9 cellular contexts compared by ENCODE assay signal in the genomic region with DNA sequence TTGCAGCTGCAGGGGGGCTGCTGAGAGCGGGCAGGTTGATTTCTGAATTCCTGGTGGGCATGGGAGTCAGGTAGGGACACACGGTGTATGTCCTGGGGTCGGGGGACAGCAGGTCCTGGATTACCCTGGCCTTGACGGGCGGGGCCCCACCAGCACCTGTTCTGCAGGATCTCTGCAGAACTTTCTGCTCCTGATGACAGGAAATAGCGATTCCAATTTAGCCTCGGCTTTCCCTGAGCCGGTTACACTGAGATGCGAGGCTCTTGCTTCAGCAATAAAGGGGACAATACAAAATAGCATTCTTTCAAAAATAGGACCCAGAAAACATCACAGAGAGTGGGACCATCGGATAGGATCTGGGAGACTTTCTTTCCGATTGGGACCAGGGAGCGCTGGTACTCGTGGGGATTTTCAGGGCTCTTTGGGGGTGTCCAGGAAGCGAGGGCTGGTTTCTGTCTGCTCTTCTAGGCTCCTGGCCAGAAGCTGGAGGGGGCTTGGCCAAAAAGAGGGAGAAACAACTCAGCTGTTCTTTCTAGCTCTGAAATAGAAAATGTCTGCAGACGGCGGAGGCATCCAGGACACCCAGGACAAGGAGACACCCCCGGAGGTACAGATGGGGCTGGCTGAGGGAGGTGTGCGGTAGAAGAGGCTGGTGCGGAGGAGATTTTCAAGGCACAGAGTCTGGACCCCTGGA. TPM values are rescaled to one million over a fixed set of nuclear protein-coding genes. Genes with fewer than 3 reads are reported as not detected.
DNase-seq lines count a peak whose midpoint lies in the region; ATAC-seq, FAIRE-seq and TF ChIP-seq lines count a peak whose summit lies in the region.
"Had no signal": no experiment of that assay in that cellular context is flagged by ENCODE, and none has a peak within 500 bp of the region (broad histone marks: within the 10 kb centered on the region; RNA-seq: fewer than 3 reads in every experiment).

No MANE protein-coding gene starts in this region.

- peak overlapping the region; percentile 81 for H4K5ac ChIP-seq in H1 (ENCODE audit: insufficient read length, low read depth, low read length)

- POLR2A ChIA-PET in H1 (lab: Charles Lee; ENCODE audit: partially characterized antibody), result interaction anchor here (1.0 to 12.1 kb wide), 8 partner anchors 7 to 47 kb away, joined by 3 to 169 read pairs (median 9); a partner anchor contains a TSS

- no peak overlapping the region for H2AFZ ChIP-seq in H1 (ENCODE audit: low read length)

- H3K4me3 ChIP-seq in H1 (ENCODE audit: extremely low read depth in 1 of 4, insufficient read depth in 2 of 4, low read depth in 3 of 4, low read length in 4 of 4) (peak overlapping the region; percentile 85 to 93 (median 92)), lung (peak overlapping the region; percentile 82), transverse colon (peak overlapping the region; percentile 65 to 83 (median 72))

- CTCF ChIA-PET in H1 (lab: Charles Lee; ENCODE audit: partially characterized antibody), result interaction anchor here (0.6 to 36.8 kb wide), 10 partner anchors 8 to 94 kb away, joined by 3 to 619 read pairs (median 14); a partner anchor contains a TSS

- DNase-seq in NCI-H69 (lab: John Stamatoyannopoulos, UW) (peak; percentile 47), H1 (ENCODE audit: low read depth in 1 of 2, low spot score in 2 of 2) (no peak), lung (ENCODE audit: low spot score) (no peak), transverse colon (no peak), NCI-H1694 (lab: John Stamatoyannopoulos, UW) (no peak), GM20000 (ENCODE audit: low spot score) (no peak)
- DNase-seq in activated CD8-positive, alpha-beta memory T cell treated with anti-CD3 and anti-CD28 coated beads, Interleukin-2, amount 50 U/mL, for 48 hours, result no peak
- DNase-seq: activated CD4-positive, CD25-positive, alpha-beta regulatory T cell treated with anti-CD3 and anti-CD28 coated beads, Interleukin-2, amount 50 U/mL, for 72 hours had no signal

- peaks cover 0 to 17% of the 10 kb centered on the region in 2 experiments; a peak in 2 of 4 replicates for H3K79me2 ChIP-seq in H1 (ENCODE audit: control insufficient read depth in 1 of 2, insufficient read depth in 2 of 2, low read length in 2 of 2)

- peak overlapping the region; percentile 92 for H4K8ac ChIP-seq in H1 (ENCODE audit: extremely low read depth, insufficient read depth, low read length)

- H3K23ac ChIP-seq in H1 (ENCODE audit: insufficient read length), result no peak overlapping the region

- TF ChIP-seq POLR2A in H1 (IDR thresholded peaks at IDR 0.05; ENCODE audit: control extremely low read depth in 1 of 2, low read depth in 2 of 2, low read length in 2 of 2), result no peak
- no peak for TF ChIP-seq POLR2A in transverse colon (IDR thresholded peaks at IDR 0.05)

- peaks cover 0 to 11% (median 9%) of the 10 kb centered on the region in 4 experiments; a peak in 7 of 8 replicates for H3K36me3 ChIP-seq in H1 (ENCODE audit: control insufficient read depth in 2 of 4, insufficient read depth in 4 of 4, low read length in 3 of 4)
- H3K36me3 ChIP-seq in lung (ENCODE audit: control insufficient read depth in 2 of 2, insufficient read depth in 2 of 2, low read length in 2 of 2), result peaks cover 0 to 11% of the 10 kb centered on the region in 2 donors
- no peaks in the 10 kb centered on the region for H3K36me3 ChIP-seq in transverse colon

- peak overlapping the region; percentile 79 to 93 for H3K4me2 ChIP-seq in H1 (ENCODE audit: insufficient read depth in 1 of 2, low read depth in 2 of 2, low read length in 2 of 2)

- no peak overlapping the region for H2BK20ac ChIP-seq in H1 (ENCODE audit: low read length)

- peak overlapping the region; percentile 93; the same call in 1 of the 2 replicates for H2BK5ac ChIP-seq in H1 (ENCODE audit: low read depth, low read length)

- no peak overlapping the region; the same call in none of the 2 replicates for H3K18ac ChIP-seq in H1 (ENCODE audit: extremely low read depth, low read length)

- no peak overlapping the region for H3K14ac ChIP-seq in H1 (ENCODE audit: insufficient read length)

- peak overlapping the region; percentile 82 for H3K4ac ChIP-seq in H1 (replicated peaks; ENCODE audit: insufficient read length, low read depth, low read length)

- H3K23me2 ChIP-seq in H1 (ENCODE audit: low read depth, low read length), result peaks cover 8% of the 10 kb centered on the region

- 0 out of 2 replicates have a peak overlapping the region, but pooled peaks have one; percentile 88 for H2BK15ac ChIP-seq in H1 (ENCODE audit: low read length)

- peaks cover 6% of the 10 kb centered on the region; the same call in 1 of the 2 replicates for H3K79me1 ChIP-seq in H1 (ENCODE audit: low read depth, low read length)

- WGBS in H1 (ENCODE audit: extremely low coverage in 1 of 2, insufficient coverage in 1 of 2, insufficient read length in 1 of 2, insufficient replicate concordance in 2 of 2, low coverage in 1 of 2, low lambda C conversion rate in 2 of 2, missing lambda C conversion rate in 1 of 2), 2 experiments, result 53% methylated on average over 19 of the region's 19 CpGs; no CpG with 5 or more reads in 1 of the 2 experiments
- 20 to 39% methylated on average over 19 of the region's 19 CpGs for WGBS in lung, 2 donors
- 24 to 45% methylated on average over 2 to 19 of the region's 19 CpGs for WGBS in transverse colon (ENCODE audit: low coverage in 1 of 2), 2 donors

- no peak for ATAC-seq in lung (ENCODE audit: insufficient read depth, low FRiP score)

- H4K20me1 ChIP-seq in H1 (replicated peaks in 1 of 2; ENCODE audit: control insufficient read depth in 1 of 2, insufficient read depth in 2 of 2, low read length in 2 of 2), result peaks cover 0 to 4% of the 10 kb centered on the region in 2 experiments

- TF ChIP-seq RAD21 in H1 (IDR thresholded peaks at IDR 0.05 in 1 of 2, conservative IDR thresholded peaks at IDR 0.05 in 1 of 2; ENCODE audit: low read depth in 2 of 2, low read length in 2 of 2), result no peak

- no peaks in the 10 kb centered on the region for H3K9me3 ChIP-seq in H1 (ENCODE audit: insufficient read depth in 2 of 2, low read depth in 1 of 2, low read length in 1 of 2)
- no peaks in the 10 kb centered on the region for H3K9me3 ChIP-seq in lung (ENCODE audit: control insufficient read depth in 2 of 2, insufficient read depth in 1 of 2, low read length in 1 of 2)
- H3K9me3 ChIP-seq in transverse colon, result no peaks in the 10 kb centered on the region

- no peaks in the 10 kb centered on the region for H3K27me3 ChIP-seq in H1 (replicated peaks in 1 of 4; ENCODE audit: control insufficient read depth in 3 of 4, extremely low read depth in 1 of 4, insufficient read depth in 3 of 4, low read length in 3 of 4)
- H3K27me3 ChIP-seq in lung (ENCODE audit: control insufficient read depth, insufficient read depth), result no peaks in the 10 kb centered on the region
- H3K27me3 ChIP-seq in transverse colon, result no peaks in the 10 kb centered on the region

- H4K91ac ChIP-seq in H1 (replicated peaks; ENCODE audit: insufficient read length, low read length), result peak overlapping the region; percentile 70

- H2BK120ac ChIP-seq in H1 (replicated peaks; ENCODE audit: low read depth, low read length), result no peak overlapping the region

- H2BK12ac ChIP-seq in H1 (ENCODE audit: low read depth, low read length), result no peak overlapping the region

- intact Hi-C loops in transverse colon (cut with DNase I; ENCODE audit: low total_unique reads), result no loop called here

- H3K27ac ChIP-seq in H1 (ENCODE audit: low read depth, low read length) (peak overlapping the region; percentile 51; the same call in 1 of the 2 replicates), lung (ENCODE audit: low read depth in 1 of 2, low read length in 1 of 2) (peak overlapping the region; percentile 71 to 77), transverse colon (peak overlapping the region; percentile 79 to 80 (median 80))

- in situ Hi-C loops in transverse colon (cut with MboI; ENCODE audit: low pct_ligation_motif_present in 1 of 4, low pct_unique_long_range_greater_than_20kb in 1 of 4, low sequenced_read_pairs in 3 of 4), result no loop called here

- peaks cover 0 to 15% (median 8%) of the 10 kb centered on the region in 4 experiments; a peak in 5 of 7 replicates for H3K4me1 ChIP-seq in H1 (replicated peaks in 1 of 4; ENCODE audit: control insufficient read depth in 3 of 4, insufficient read depth in 4 of 4, low read length in 3 of 4)
- H3K4me1 ChIP-seq in lung (ENCODE audit: control insufficient read depth in 2 of 2, insufficient read depth in 2 of 2, low read length in 2 of 2), result peaks cover 5 to 9% of the 10 kb centered on the region in 2 donors
- H3K4me1 ChIP-seq in transverse colon, result peaks cover 8 to 25% (median 23%) of the 10 kb centered on the region in 4 donors

- H3K9ac ChIP-seq in H1 (replicated peaks in 1 of 4; ENCODE audit: extremely low read depth in 1 of 4, low read depth in 3 of 4, low read length in 3 of 4), result peak overlapping the region; percentile 59 to 74 (median 64)

- peak overlapping the region; percentile 75 for H3K56ac ChIP-seq in H1 (replicated peaks; ENCODE audit: insufficient read length, low read depth, low read length)

- TF ChIP-seq EP300 in H1 (IDR thresholded peaks at IDR 0.05; ENCODE audit: borderline replicate concordance in 1 of 2, low read depth in 2 of 2, low read length in 2 of 2), result no peak
- TF ChIP-seq EP300 in transverse colon (IDR thresholded peaks at IDR 0.05; ENCODE audit: low read depth), result no peak

- TF ChIP-seq CTCF in H1 (IDR thresholded peaks at IDR 0.05; ENCODE audit: control extremely low read depth in 1 of 3, insufficient read depth in 1 of 3, low read depth in 1 of 3, low read length in 3 of 3) (no peak), lung (IDR thresholded peaks at IDR 0.05; ENCODE audit: control extremely low read depth, extremely low read depth) (no peak), transverse colon (IDR thresholded peaks at IDR 0.05) (no peak), GM20000 (IDR thresholded peaks at IDR 0.05; ENCODE audit: extremely low read depth, missing control alignments) (no peak)

- H2AK5ac ChIP-seq in H1 (ENCODE audit: low read depth, low read length), result no peak overlapping the region

- FAIRE-seq in H1 (lab: Jason Lieb, UNC), result no peak

RNA-seq across cellular contexts. Expression of a gene that starts 0.6 kb away (rescaled TPM):
- total RNA-seq in H1 (2021; fragmentation: NEBNext Ultra II Directional; extraction: Animal tissue kit (Norgen Biotek cat#: 25700)), result 17.0 and 19.1 TPM in 2 replicates
- 19.9 and 28.5 TPM in 2 replicates for polyA plus RNA-seq in H1 (2011; rRNA removed)
- polyA plus RNA-seq in H1 (2011; cell fraction: cytosol; rRNA removed), result 26.2 TPM
- polyA plus RNA-seq in H1 (2011; cell fraction: nucleus; rRNA removed), result 23.3 TPM
- 10.8 to 18.0 TPM (median 16.3 TPM) in 4 replicates for polyA plus RNA-seq in H1 (2012, experiment 1 of 2)
- polyA plus RNA-seq in H1 (2012, experiment 2 of 2), result 13.8 TPM
- 9.9 TPM for polyA plus RNA-seq in H1 (2013, experiment 1 of 2)
- polyA plus RNA-seq in H1 (2013, experiment 2 of 2), result 10.4 TPM
- 4.6 and 7.3 TPM in 2 replicates for polyA minus RNA-seq in H1 (2011; rRNA and poly(A)+ RNA removed)
- polyA minus RNA-seq in H1 (2011; cell fraction: cytosol; rRNA and poly(A)+ RNA removed), result 15.5 TPM
- polyA minus RNA-seq in H1 (2011; cell fraction: nucleus; rRNA and poly(A)+ RNA removed), result 9.2 TPM
- total RNA-seq in lung, result 10 to 100 TPM in 1 of 2 donors, 1 to 10 TPM in 1; 9.8 to 12.7 TPM
- 10 to 100 TPM; 10.2 to 33.0 TPM for polyA plus RNA-seq in lung
- 10 to 100 TPM in 3 of 4 donors, 1 to 10 TPM in 1; 5.2 to 16.3 (median 15.5) TPM for total RNA-seq in transverse colon
- polyA plus RNA-seq: IgD-negative memory B cell had no signal

RNA-seq across cellular contexts. Expression of a gene that starts 13.9 kb away (rescaled TPM):
- 195 and 209 TPM in 2 replicates for total RNA-seq in H1 (2021; fragmentation: NEBNext Ultra II Directional; extraction: Animal tissue kit (Norgen Biotek cat#: 25700))
- polyA plus RNA-seq in H1 (2011; rRNA removed) (314 and 488 TPM in 2 replicates), lung (under 1 TPM in 1 of 2 donors, not detected in 1; 0.02 TPM)
- 301 TPM for polyA plus RNA-seq in H1 (2011; cell fraction: cytosol; rRNA removed)
- polyA plus RNA-seq in H1 (2011; cell fraction: nucleus; rRNA removed), result 563 TPM
- 98.9 to 176 TPM (median 156 TPM) in 4 replicates for polyA plus RNA-seq in H1 (2012, experiment 1 of 2)
- 133 TPM for polyA plus RNA-seq in H1 (2012, experiment 2 of 2)
- 170 TPM for polyA plus RNA-seq in H1 (2013, experiment 1 of 2)
- polyA plus RNA-seq in H1 (2013, experiment 2 of 2), result 151 TPM
- polyA minus RNA-seq in H1 (2011; rRNA and poly(A)+ RNA removed), result 24.5 and 37.6 TPM in 2 replicates
- polyA minus RNA-seq in H1 (2011; cell fraction: cytosol; rRNA and poly(A)+ RNA removed), result 133 TPM
- polyA minus RNA-seq in H1 (2011; cell fraction: nucleus; rRNA and poly(A)+ RNA removed), result 97.3 TPM
- total RNA-seq in lung (under 1 TPM in 1 of 2 donors, not detected in 1; 0.21 TPM), transverse colon (not detected)
- polyA plus RNA-seq: IgD-negative memory B cell had no signal

RNA-seq across cellular contexts. Expression of a gene that starts 21.8 kb away (rescaled TPM):
- total RNA-seq in H1 (2021; fragmentation: NEBNext Ultra II Directional; extraction: Animal tissue kit (Norgen Biotek cat#: 25700)), result 6.9 and 7.3 TPM in 2 replicates
- polyA plus RNA-seq in H1 (2011; rRNA removed), result 1.6 and 3.8 TPM in 2 replicates
- polyA plus RNA-seq in H1 (2011; cell fraction: cytosol; rRNA removed), result 1.6 TPM
- 3.9 TPM for polyA plus RNA-seq in H1 (2011; cell fraction: nucleus; rRNA removed)
- polyA plus RNA-seq in H1 (2012, experiment 1 of 2), result 6.0 to 8.4 TPM (median 8.4 TPM) in 4 replicates
- polyA plus RNA-seq in H1 (2012, experiment 2 of 2), result 7.1 TPM
- 6.2 TPM for polyA plus RNA-seq in H1 (2013, experiment 1 of 2)
- 6.1 TPM for polyA plus RNA-seq in H1 (2013, experiment 2 of 2)
- 1.2 and 1.4 TPM in 2 replicates for polyA minus RNA-seq in H1 (2011; rRNA and poly(A)+ RNA removed)
- polyA minus RNA-seq in H1 (2011; cell fraction: cytosol; rRNA and poly(A)+ RNA removed), result 4.2 TPM
- polyA minus RNA-seq in H1 (2011; cell fraction: nucleus; rRNA and poly(A)+ RNA removed), result 3.9 TPM
- total RNA-seq in lung, result 10 to 100 TPM; 12.8 to 13.1 TPM
- 10 to 100 TPM in 1 of 2 donors, 1 to 10 TPM in 1; 7.8 to 10.3 TPM for polyA plus RNA-seq in lung
- total RNA-seq in transverse colon, result 10 to 100 TPM; 12.1 to 64.3 (median 16.1) TPM

RNA-seq across cellular contexts. Expression of a gene that starts 47.6 kb away (rescaled TPM):
- total RNA-seq in H1 (2021; fragmentation: NEBNext Ultra II Directional; extraction: Animal tissue kit (Norgen Biotek cat#: 25700)), result 2.0 and 2.7 TPM in 2 replicates
- 4.3 and 5.0 TPM in 2 replicates for polyA plus RNA-seq in H1 (2011; rRNA removed)
- 2.4 TPM for polyA plus RNA-seq in H1 (2011; cell fraction: cytosol; rRNA removed)
- 4.7 TPM for polyA plus RNA-seq in H1 (2011; cell fraction: nucleus; rRNA removed)
- polyA plus RNA-seq in H1 (2012, experiment 1 of 2), result 2.9 to 4.2 TPM (median 4.0 TPM) in 4 replicates
- 4.1 TPM for polyA plus RNA-seq in H1 (2012, experiment 2 of 2)
- 2.1 TPM for polyA plus RNA-seq in H1 (2013, experiment 1 of 2)
- polyA plus RNA-seq in H1 (2013, experiment 2 of 2), result 2.3 TPM
- 0.68 and 1.4 TPM in 2 replicates for polyA minus RNA-seq in H1 (2011; rRNA and poly(A)+ RNA removed)
- polyA minus RNA-seq in H1 (2011; cell fraction: cytosol; rRNA and poly(A)+ RNA removed), result 2.8 TPM
- 4.4 TPM for polyA minus RNA-seq in H1 (2011; cell fraction: nucleus; rRNA and poly(A)+ RNA removed)
- 100 to 1,000 TPM in 1 of 2 donors, 10 to 100 TPM in 1; 83.7 to 153 TPM for total RNA-seq in lung
- polyA plus RNA-seq in lung, result 100 to 1,000 TPM; 247 to 275 TPM
- 100 to 1,000 TPM in 3 of 4 donors, 10 to 100 TPM in 1; 21.9 to 720 (median 492) TPM for total RNA-seq in transverse colon

Comparison
In these comparisons a context has a peak if more than half of its experiments do, and no peak if none do; other contexts are left out.
1. RNA of a gene that starts 13.9 kb away (total RNA-seq): 195 to 209 TPM in H1; 0.21 TPM in lung and not detected in transverse colon; every median in the first group is over 100 times any median in the second.
2. Peak in every context shown above with its lines, with median percentiles within 50 percentile points of each other: H3K27ac ChIP-seq and H3K4me3 ChIP-seq.